ENCODE assay signal across 1 cellular context in genomic region chr1:150927629-150928028, GRCh38.
TF ChIP-seq lines count a peak whose summit lies in the region.

No MANE protein-coding gene starts in this region.

TF ChIP-seq in HCT116, 20 proteins besides CTCF, POLR2A, EP300 and RAD21:
- TF ChIP-seq EZH2phosphoT487 (IDR thresholded peaks at IDR 0.05; ENCODE audit: borderline replicate concordance) (no peak), POLR2AphosphoS5 (IDR thresholded peaks at IDR 0.05; ENCODE audit: low read depth, low read length) (no peak), EGR1 (IDR thresholded peaks at IDR 0.05; ENCODE audit: low read depth) (no peak), ELF1 (IDR thresholded peaks at IDR 0.05; ENCODE audit: borderline replicate concordance, low read depth) (no peak)
- TF ChIP-seq, protein P1, sequence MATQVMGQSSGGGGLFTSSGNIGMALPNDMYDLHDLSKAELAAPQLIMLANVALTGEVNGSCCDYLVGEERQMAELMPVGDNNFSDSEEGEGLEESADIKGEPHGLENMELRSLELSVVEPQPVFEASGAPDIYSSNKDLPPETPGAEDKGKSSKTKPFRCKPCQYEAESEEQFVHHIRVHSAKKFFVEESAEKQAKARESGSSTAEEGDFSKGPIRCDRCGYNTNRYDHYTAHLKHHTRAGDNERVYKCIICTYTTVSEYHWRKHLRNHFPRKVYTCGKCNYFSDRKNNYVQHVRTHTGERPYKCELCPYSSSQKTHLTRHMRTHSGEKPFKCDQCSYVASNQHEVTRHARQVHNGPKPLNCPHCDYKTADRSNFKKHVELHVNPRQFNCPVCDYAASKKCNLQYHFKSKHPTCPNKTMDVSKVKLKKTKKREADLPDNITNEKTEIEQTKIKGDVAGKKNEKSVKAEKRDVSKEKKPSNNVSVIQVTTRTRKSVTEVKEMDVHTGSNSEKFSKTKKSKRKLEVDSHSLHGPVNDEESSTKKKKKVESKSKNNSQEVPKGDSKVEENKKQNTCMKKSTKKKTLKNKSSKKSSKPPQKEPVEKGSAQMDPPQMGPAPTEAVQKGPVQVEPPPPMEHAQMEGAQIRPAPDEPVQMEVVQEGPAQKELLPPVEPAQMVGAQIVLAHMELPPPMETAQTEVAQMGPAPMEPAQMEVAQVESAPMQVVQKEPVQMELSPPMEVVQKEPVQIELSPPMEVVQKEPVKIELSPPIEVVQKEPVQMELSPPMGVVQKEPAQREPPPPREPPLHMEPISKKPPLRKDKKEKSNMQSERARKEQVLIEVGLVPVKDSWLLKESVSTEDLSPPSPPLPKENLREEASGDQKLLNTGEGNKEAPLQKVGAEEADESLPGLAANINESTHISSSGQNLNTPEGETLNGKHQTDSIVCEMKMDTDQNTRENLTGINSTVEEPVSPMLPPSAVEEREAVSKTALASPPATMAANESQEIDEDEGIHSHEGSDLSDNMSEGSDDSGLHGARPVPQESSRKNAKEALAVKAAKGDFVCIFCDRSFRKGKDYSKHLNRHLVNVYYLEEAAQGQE (IDR thresholded peaks at IDR 0.05; ENCODE audit: low read depth): no peak
